In the genomic region with DNA sequence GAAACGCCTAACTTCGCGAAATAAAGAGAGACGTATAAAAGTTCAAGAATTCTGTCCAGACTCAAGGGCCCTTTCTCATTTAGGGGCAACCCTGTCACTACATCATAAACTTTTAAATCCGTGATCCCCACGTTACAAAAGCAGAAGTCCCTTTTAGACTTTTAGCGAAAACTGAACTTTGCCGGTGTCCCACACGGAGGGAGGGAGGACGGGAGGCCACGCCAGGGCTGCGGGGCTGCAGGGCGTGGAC, we compare ENCODE assay signal across 8 cellular contexts. TPM values are rescaled to one million over a fixed set of nuclear protein-coding genes. Genes with fewer than 3 reads are reported as not detected.
A peak's percentile ranks its signal among the peaks of the same experiment; 100 is the strongest.
DNase-seq lines count a peak whose midpoint lies in the region; TF ChIP-seq lines count a peak whose summit lies in the region.

No MANE protein-coding gene starts in this region.

- intact Hi-C loops in cardiac septum (cut with DNase I), result loop anchor here (1.0 to 5.0 kb wide), 4 partner anchors 24 to 113 kb away; no protein-coding TSS in a partner anchor

- no peak for TF ChIP-seq CTCF in right atrium auricular region (IDR thresholded peaks at IDR 0.05)
- no peak for TF ChIP-seq CTCF in fibroblast of the aortic adventitia (IDR thresholded peaks at IDR 0.05; ENCODE audit: insufficient read depth, low read length)

- H3K4me3 ChIP-seq in right atrium auricular region (peak overlapping the region; percentile 63 to 80), SJSA1 (peak overlapping the region; percentile 85), fibroblast of the aortic adventitia (ENCODE audit: low read depth, low read length) (peak overlapping the region; percentile 95), skeletal muscle satellite cell (ENCODE audit: low read length) (peak overlapping the region; percentile 98)

- H3K27ac ChIP-seq in right atrium auricular region, result peak overlapping the region; percentile 61 to 79
- peak overlapping the region; percentile 90 for H3K27ac ChIP-seq in SJSA1

- H3K4me1 ChIP-seq in right atrium auricular region, result peaks cover 0 to 31% of the 10 kb centered on the region in 2 donors
- peaks cover 42% of the 10 kb centered on the region for H3K4me1 ChIP-seq in SJSA1 (replicated peaks)
- H3K4me1 ChIP-seq in skeletal muscle satellite cell (ENCODE audit: control insufficient read depth, insufficient read depth, low read length), result peaks cover 19% of the 10 kb centered on the region

- H3K4me2 ChIP-seq in skeletal muscle satellite cell (ENCODE audit: low read length), result peak overlapping the region; percentile 97

- H3K36me3 ChIP-seq in right atrium auricular region, result no peaks in the 10 kb centered on the region
- H3K36me3 ChIP-seq in SJSA1, result peaks cover 12% of the 10 kb centered on the region
- H3K36me3 ChIP-seq in skeletal muscle satellite cell (ENCODE audit: insufficient read depth, low read length), result no peaks in the 10 kb centered on the region

- H3K27me3 ChIP-seq in right atrium auricular region, result peaks cover 0 to 5% of the 10 kb centered on the region in 2 donors
- no peaks in the 10 kb centered on the region for H3K27me3 ChIP-seq in SJSA1 (replicated peaks)
- H3K27me3 ChIP-seq in skeletal muscle satellite cell (ENCODE audit: control insufficient read depth, insufficient read depth, low read length), result peaks cover 10% of the 10 kb centered on the region

- H3K9me3 ChIP-seq in right atrium auricular region, result no peaks in the 10 kb centered on the region
- no peaks in the 10 kb centered on the region for H3K9me3 ChIP-seq in SJSA1 (replicated peaks)
- H3K9me3 ChIP-seq in skeletal muscle satellite cell (replicated peaks; ENCODE audit: low read length), result no peaks in the 10 kb centered on the region

- DNase-seq in right atrium auricular region (ENCODE audit: low spot score) (no peak), cardiac septum (ENCODE audit: low spot score) (no peak), SJSA1 (ENCODE audit: low read depth in 1 of 2, low spot score in 2 of 2) (no peak), fibroblast of the aortic adventitia (ENCODE audit: low read depth) (no peak), cortex of kidney (lab: John Stamatoyannopoulos, UW) (no peak), NCI-H1105 (lab: John Stamatoyannopoulos, UW) (no peak), DMS53 (lab: John Stamatoyannopoulos, UW) (no peak)

- peak overlapping the region; percentile 92 for H3K9ac ChIP-seq in skeletal muscle satellite cell (ENCODE audit: low read depth, low read length)

RNA-seq across cellular contexts. Expression of a gene that starts 0.5 kb away (rescaled TPM):
- total RNA-seq in right atrium auricular region (10 to 100 TPM; 16.1 to 46.7 TPM), cardiac septum (33.5 TPM), fibroblast of the aortic adventitia (ENCODE audit: low replicate concordance) (75.1 and 184 TPM in 2 replicates)
- total RNA-seq in SJSA1 (2014; rRNA removed; shearing (Covaris generic)), result 61.4 and 95.4 TPM in 2 replicates
- total RNA-seq in skeletal muscle satellite cell (2012; rRNA removed), result 49.4 and 69.0 TPM in 2 replicates
